17 cellular contexts compared by ENCODE assay signal in the genomic region with DNA sequence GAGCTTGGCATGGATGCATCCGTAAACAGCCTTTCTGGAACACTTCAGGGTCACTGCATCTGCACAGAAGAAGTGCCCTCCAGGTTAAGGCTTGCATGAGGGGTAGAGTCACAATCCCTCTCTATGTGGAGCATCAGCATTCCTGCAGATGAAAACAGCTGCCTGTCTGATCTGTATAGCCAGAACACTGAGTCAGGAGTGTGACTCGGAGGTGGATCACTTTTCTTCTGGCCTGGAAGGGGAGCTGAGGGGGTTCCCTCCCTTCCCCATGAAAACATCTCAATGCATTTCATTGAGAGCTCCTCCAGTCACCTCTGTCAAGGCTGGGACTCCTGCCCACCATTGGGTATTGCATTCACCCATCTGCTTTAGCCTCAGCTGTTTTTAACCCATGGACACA.
DNase-seq lines count a peak whose midpoint lies in the region; TF ChIP-seq lines count a peak whose summit lies in the region.
"Had no signal": no experiment of that assay in that cellular context is flagged by ENCODE, and none has a peak within 500 bp of the region (broad histone marks: within the 10 kb centered on the region; RNA-seq: fewer than 3 reads in every experiment).

No MANE protein-coding gene starts in this region.

- H3K36me3 Mint-ChIP-seq in osteocyte (ENCODE audit: unreplicated experiment) = no peaks in the 10 kb centered on the region

- POLR2A ChIA-PET in RWPE1 (lab: Yijun Ruan, JAX; ENCODE audit: low non-redundant PET) = no interaction called here

- H3K27ac Mint-ChIP-seq in osteocyte (ENCODE audit: unreplicated experiment) = no peak overlapping the region

- no peaks in the 10 kb centered on the region for H3K79me2 ChIP-seq in fibroblast of lung (ENCODE audit: control insufficient read depth, insufficient read depth, low read length)

- no peaks in the 10 kb centered on the region for H3K27me3 ChIP-seq in fibroblast of lung (ENCODE audit: control insufficient read depth, insufficient read depth, low read length)
- H3K27me3 ChIP-seq: BE2C, body of pancreas had no signal

- no peak overlapping the region for H3K4me2 ChIP-seq in fibroblast of lung (ENCODE audit: extremely low read depth, insufficient read depth, low read length)

- H3K4me3 ChIP-seq in fibroblast of lung (replicated peaks in 1 of 4; ENCODE audit: control extremely low read depth in 1 of 4, insufficient read depth in 1 of 4, low read depth in 3 of 4, low read length in 4 of 4) = no peak overlapping the region
- H3K4me3 ChIP-seq: body of pancreas had no signal

- H3K4me3 Mint-ChIP-seq in osteocyte (ENCODE audit: unreplicated experiment) = no peak overlapping the region

- TF ChIP-seq CTCF in RWPE1 (conservative IDR thresholded peaks at IDR 0.05; ENCODE audit: low read depth) (no peak), fibroblast of lung (conservative IDR thresholded peaks at IDR 0.05 in 1 of 2, IDR thresholded peaks at IDR 0.05 in 1 of 2; ENCODE audit: low read depth in 1 of 2, low read length in 2 of 2) (no peak), osteocyte (IDR thresholded peaks at IDR 0.05) (no peak)

- no peaks in the 10 kb centered on the region for H3K4me1 Mint-ChIP-seq in osteocyte (ENCODE audit: unreplicated experiment)

- peak overlapping the region; percentile 54 for H3K27ac ChIP-seq in RWPE1
- H3K27ac ChIP-seq in fibroblast of lung (ENCODE audit: insufficient read depth, low read length) = peak overlapping the region; percentile 9
- H3K27ac ChIP-seq: body of pancreas had no signal

- no peaks in the 10 kb centered on the region for H3K36me3 ChIP-seq in fibroblast of lung (ENCODE audit: control insufficient read depth, insufficient read depth, low read length)
- H3K36me3 ChIP-seq: BE2C had no signal

- no peaks in the 10 kb centered on the region for H4K20me1 ChIP-seq in fibroblast of lung (ENCODE audit: control insufficient read depth, extremely low read depth, insufficient read depth, low read length)

- H3K4me1 ChIP-seq in fibroblast of lung (ENCODE audit: control insufficient read depth, extremely low read depth, insufficient read depth, low read length) = peaks cover 7% of the 10 kb centered on the region
- H3K4me1 ChIP-seq: BE2C, body of pancreas had no signal

- H3K9ac ChIP-seq in fibroblast of lung (ENCODE audit: insufficient read depth, low read length) = no peak overlapping the region

- DNase-seq in EL (peak; percentile 50), RWPE1 (ENCODE audit: low spot score) (peak; percentile 10), fibroblast of lung (ENCODE audit: low read depth in 2 of 2) (peak in 1 of 2 donors; percentile 44), renal cortical epithelial cell (ENCODE audit: low read depth) (peak; percentile 73), SHP77 (lab: John Stamatoyannopoulos, UW) (no peak), germinal center (ENCODE audit: low spot score) (no peak), osteocyte (ENCODE audit: extremely low spot score, unreplicated experiment) (no peak), NCI-H2227 (lab: John Stamatoyannopoulos, UW; ENCODE audit: unreplicated experiment) (no peak)
- DNase-seq: activated naive CD4-positive, alpha-beta T cell; activated T-cell treated with anti-CD3 and anti-CD28 coated beads for 4 hours; BE2C; body of pancreas; dermis blood vessel endothelial cell; erythroblast; NCI-H1048; occipital lobe; stimulated activated CD4-positive, alpha-beta T cell treated with anti-CD3 and anti-CD28 coated beads, Interleukin-1b, Interleukin-23, amount 100 ng/mL, for 48 hours had no signal

- peaks cover 25% of the 10 kb centered on the region for H3K9me3 Mint-ChIP-seq in osteocyte (ENCODE audit: unreplicated experiment)

- H3K9me3 ChIP-seq in fibroblast of lung (ENCODE audit: control insufficient read depth, insufficient read depth, low read depth, low read length) = no peaks in the 10 kb centered on the region
- H3K9me3 ChIP-seq: BE2C, body of pancreas had no signal

- no peak overlapping the region for H2AFZ ChIP-seq in fibroblast of lung (ENCODE audit: low read length)

- CTCF ChIA-PET in RWPE1 (lab: Yijun Ruan, JAX) = no interaction called here

- H3K27me3 Mint-ChIP-seq in osteocyte (ENCODE audit: unreplicated experiment) = no peaks in the 10 kb centered on the region

Comparison
In these comparisons a context has a peak if more than half of its experiments do, and no peak if none do; other contexts are left out.
1. DNase-seq: peak in EL (single experiment), RWPE1 (single experiment) and renal cortical epithelial cell (single experiment); none in SHP77 (0 of 2), germinal center (single experiment), osteocyte (single experiment) and NCI-H2227 (single experiment).